8 cellular contexts compared by ENCODE assay signal in genomic region chr1:151945725-151946365, GRCh38. TPM values are rescaled to one million over a fixed set of nuclear protein-coding genes. Genes with fewer than 3 reads are reported as not detected.
A peak's percentile ranks its signal among the peaks of the same experiment; 100 is the strongest.
DNase-seq lines count a peak whose midpoint lies in the region; ATAC-seq and TF ChIP-seq lines count a peak whose summit lies in the region.

No MANE protein-coding gene starts in this region.

- TF ChIP-seq EP300 in upper lobe of left lung (IDR thresholded peaks at IDR 0.05), result peak in 2 of 4 donors; percentile 78 to 83

- no peaks in the 10 kb centered on the region for H3K36me3 ChIP-seq in upper lobe of left lung

- TF ChIP-seq POLR2A in upper lobe of left lung (IDR thresholded peaks at IDR 0.05), result peak in 1 of 4 donors; percentile 31

- intact Hi-C loops in activated T-helper 1 cell treated with anti-CD3 and anti-CD28 coated beads, Interleukin-12 subunit alpha, Interleukin-12 subunit beta, Interleukin-2, Interleukin-4 antibody, amounts not matched to agents 30 ng/mL and 10 ng/mL and 1 ng/mL, durations not matched to agents 14 hours and 24 hours and 36 hours (cut with micrococcal nuclease), result loop anchor here (1.0 kb wide), 2 partner anchors 22 to 38 kb away; no protein-coding TSS in a partner anchor
- intact Hi-C loops in posterior vena cava (cut with DNase I), result loop anchor here in 1 of 2 donors (5.0 kb wide), 1 partner anchor 51 kb away; no protein-coding TSS in a partner anchor

- H3K27me3 ChIP-seq in foreskin keratinocyte, result no peaks in the 10 kb centered on the region
- no peaks in the 10 kb centered on the region for H3K27me3 ChIP-seq in upper lobe of left lung

- H3K4me1 Mint-ChIP-seq in activated T-helper 1 cell treated with anti-CD3 and anti-CD28 coated beads, Interleukin-12 subunit alpha, Interleukin-12 subunit beta, Interleukin-2, Interleukin-4 antibody, amounts not matched to agents 30 ng/mL and 10 ng/mL and 1 ng/mL, durations not matched to agents 14 hours and 24 hours and 36 hours (ENCODE audit: low read depth), result peaks cover 50% of the 10 kb centered on the region

- H3K9me3 Mint-ChIP-seq in activated T-helper 1 cell treated with anti-CD3 and anti-CD28 coated beads, Interleukin-12 subunit alpha, Interleukin-12 subunit beta, Interleukin-2, Interleukin-4 antibody, amounts not matched to agents 30 ng/mL and 10 ng/mL and 1 ng/mL, durations not matched to agents 14 hours and 24 hours and 36 hours, result no peaks in the 10 kb centered on the region

- H3K4me3 ChIP-seq in upper lobe of left lung, result no peak overlapping the region

- peaks cover 1% of the 10 kb centered on the region for H3K36me3 Mint-ChIP-seq in activated T-helper 1 cell treated with anti-CD3 and anti-CD28 coated beads, Interleukin-12 subunit alpha, Interleukin-12 subunit beta, Interleukin-2, Interleukin-4 antibody, amounts not matched to agents 30 ng/mL and 10 ng/mL and 1 ng/mL, durations not matched to agents 14 hours and 24 hours and 36 hours (ENCODE audit: low read depth)

- WGBS in upper lobe of left lung, 2 donors, result 7 to 9% methylated on average over 8 of the region's 8 CpGs

- peak overlapping the region; percentile 88 for H3K27ac Mint-ChIP-seq in activated T-helper 1 cell treated with anti-CD3 and anti-CD28 coated beads, Interleukin-12 subunit alpha, Interleukin-12 subunit beta, Interleukin-2, Interleukin-4 antibody, amounts not matched to agents 30 ng/mL and 10 ng/mL and 1 ng/mL, durations not matched to agents 14 hours and 24 hours and 36 hours

- H3K9me3 ChIP-seq in upper lobe of left lung, result no peaks in the 10 kb centered on the region

- TF ChIP-seq CTCF in foreskin keratinocyte (conservative IDR thresholded peaks at IDR 0.05), result peak; percentile 42
- peak in 3 of 6 experiments; percentile 16 to 25 (median 24) for TF ChIP-seq CTCF in upper lobe of left lung (IDR thresholded peaks at IDR 0.05)

- DNase-seq in AG20443 (ENCODE audit: low spot score) (peak; percentile 94), RPMI8226 (peak; percentile 90), foreskin keratinocyte (peak; percentile 94 to 97), posterior vena cava (ENCODE audit: low spot score) (peak; percentile 94), upper lobe of left lung (peak in 1 of 2 donors; percentile 91), middle frontal gyrus (ENCODE audit: extremely low spot score, low spot score) (no peak)
- DNase-seq in activated T-helper 1 cell treated with anti-CD3 and anti-CD28 coated beads, Interleukin-12 subunit alpha, Interleukin-12 subunit beta, Interleukin-2, Interleukin-4 antibody, amounts not matched to agents 30 ng/mL and 10 ng/mL and 1 ng/mL, durations not matched to agents 14 hours and 24 hours and 36 hours (ENCODE audit: low spot score), result peak; percentile 77

- peak overlapping the region; percentile 58 for H3K4me3 Mint-ChIP-seq in activated T-helper 1 cell treated with anti-CD3 and anti-CD28 coated beads, Interleukin-12 subunit alpha, Interleukin-12 subunit beta, Interleukin-2, Interleukin-4 antibody, amounts not matched to agents 30 ng/mL and 10 ng/mL and 1 ng/mL, durations not matched to agents 14 hours and 24 hours and 36 hours

- H3K4me1 ChIP-seq in foreskin keratinocyte (peaks cover 26% of the 10 kb centered on the region), upper lobe of left lung (peaks cover 29 to 46% (median 40%) of the 10 kb centered on the region in 4 donors)

- ATAC-seq in HG02588 (IDR thresholded peaks at IDR 0.05; ENCODE audit: unreplicated experiment) (peak; percentile 70), foreskin keratinocyte (peak; percentile 50), upper lobe of left lung (ENCODE audit: low FRiP score in 2 of 2) (peak; percentile 89 to 91)

- H3K27ac ChIP-seq in foreskin keratinocyte (peak overlapping the region; percentile 94), upper lobe of left lung (peak overlapping the region; percentile 69 to 83 (median 72))

- H3K27me3 Mint-ChIP-seq in activated T-helper 1 cell treated with anti-CD3 and anti-CD28 coated beads, Interleukin-12 subunit alpha, Interleukin-12 subunit beta, Interleukin-2, Interleukin-4 antibody, amounts not matched to agents 30 ng/mL and 10 ng/mL and 1 ng/mL, durations not matched to agents 14 hours and 24 hours and 36 hours (ENCODE audit: insufficient read depth), result peaks cover 1% of the 10 kb centered on the region

RNA-seq across cellular contexts. Expression of gene THEM4, which starts 36.5 kb away (rescaled TPM):
- 24.7 and 27.5 TPM in 2 replicates for total RNA-seq in activated T-helper 1 cell treated with anti-CD3 and anti-CD28 coated beads, Interleukin-12 subunit alpha, Interleukin-12 subunit beta, Interleukin-2, Interleukin-4 antibody, amounts not matched to agents 30 ng/mL and 10 ng/mL and 1 ng/mL, durations not matched to agents 14 hours and 24 hours and 36 hours
- total RNA-seq in foreskin keratinocyte (13.2 and 14.0 TPM in 2 replicates), posterior vena cava (1 to 10 TPM; 9.4 to 9.8 TPM), upper lobe of left lung (10 to 100 TPM; 11.9 to 39.8 (median 15.5) TPM)
- polyA plus RNA-seq in foreskin keratinocyte, result 10.5 and 10.7 TPM in 2 replicates

RNA-seq across cellular contexts. Expression of gene S100A10, which starts 47.8 kb away (rescaled TPM):
- 105 and 106 TPM in 2 replicates for total RNA-seq in activated T-helper 1 cell treated with anti-CD3 and anti-CD28 coated beads, Interleukin-12 subunit alpha, Interleukin-12 subunit beta, Interleukin-2, Interleukin-4 antibody, amounts not matched to agents 30 ng/mL and 10 ng/mL and 1 ng/mL, durations not matched to agents 14 hours and 24 hours and 36 hours
- 1,585 and 1,601 TPM in 2 replicates for total RNA-seq in foreskin keratinocyte
- polyA plus RNA-seq in foreskin keratinocyte, result 2,964 and 3,214 TPM in 2 replicates
- total RNA-seq in posterior vena cava, result 100 to 1,000 TPM; 244 to 281 TPM
- 100 to 1,000 TPM in 5 of 6 donors, 10 to 100 TPM in 1; 79.6 to 785 (median 432) TPM for total RNA-seq in upper lobe of left lung
